Comparison of ENCODE assay signal across 11 cellular contexts in genomic region chr1:160322831-160323230, GRCh38.
"Had no signal": no experiment of that assay in that cellular context is flagged by ENCODE, and none has a peak within 500 bp of the region (broad histone marks: within the 10 kb centered on the region; RNA-seq: fewer than 3 reads in every experiment).

No MANE protein-coding gene starts in this region.

- FAIRE-seq: H1, H54 had no signal

- H3K4me1 ChIP-seq: HAP-1 had no signal

- ATAC-seq: GM23338, HCT116 had no signal

- H3K9me3 ChIP-seq: HAP-1 had no signal

- H3K27ac ChIP-seq: GM23248 had no signal

- DNase-seq: GM23248, GOT3, H7, H9, HCEC 1CT, HFFc6 had no signal

- H3K4me3 ChIP-seq: GM23248, GM23338, HAP-1 had no signal
